Comparison of ENCODE assay signal across 8 cellular contexts in the genomic region with DNA sequence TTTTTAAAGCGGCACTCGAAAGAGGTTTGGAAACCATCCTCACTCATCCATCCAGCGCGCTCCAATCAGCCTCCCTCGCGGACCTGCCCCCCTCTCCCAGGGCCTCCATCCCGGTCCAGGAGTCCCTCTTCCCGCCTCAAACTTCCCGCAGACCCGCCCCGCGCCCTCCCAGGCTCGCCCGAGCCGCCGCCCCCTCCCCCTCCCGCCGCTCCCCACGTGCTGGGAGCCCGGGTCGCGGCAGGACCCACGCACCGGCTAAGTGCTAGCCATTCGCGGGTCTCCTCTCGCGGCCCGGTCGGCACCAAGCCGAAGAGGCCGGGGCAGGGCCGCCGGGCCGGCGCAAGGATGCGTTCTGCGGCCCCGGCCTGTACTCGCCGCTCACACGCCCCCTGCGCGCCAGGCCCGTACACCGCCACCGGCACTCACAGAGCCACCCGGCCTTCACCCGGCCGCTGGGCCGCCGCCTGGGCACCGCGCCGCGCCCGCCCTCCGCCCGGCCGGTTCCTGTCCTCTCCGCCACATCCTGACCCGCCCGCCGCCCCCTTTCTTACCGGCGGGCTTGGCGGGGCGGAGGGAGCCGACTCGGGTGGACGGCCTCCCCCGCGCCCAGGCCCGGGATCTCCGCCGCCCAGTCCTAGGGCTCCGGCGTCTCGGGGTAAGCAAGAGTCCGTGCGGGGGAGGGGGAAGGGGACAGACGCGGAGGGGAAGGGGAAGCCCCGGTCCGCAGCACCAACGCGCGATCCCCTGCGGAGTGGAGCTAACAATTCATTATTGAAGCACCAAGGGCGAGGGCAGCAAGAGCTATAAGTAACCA. TPM values are rescaled to one million over a fixed set of nuclear protein-coding genes. Genes with fewer than 3 reads are reported as not detected.
A peak's percentile ranks its signal among the peaks of the same experiment; 100 is the strongest.
DNase-seq lines count a peak whose midpoint lies in the region; ATAC-seq and TF ChIP-seq lines count a peak whose summit lies in the region.

No MANE protein-coding gene starts in this region.

- peak; percentile 79 for DNase-seq in ELR (ENCODE audit: low read depth)
- no peak for DNase-seq in Jurkat, Clone E6-1 (ENCODE audit: low read depth, low spot score)
- peak; percentile 55 for DNase-seq in T1000 (lab: John Stamatoyannopoulos, UW)
- peak; percentile 58 to 76 for DNase-seq in cardiac fibroblast (ENCODE audit: low read depth in 2 of 2)
- peak; percentile 60 for DNase-seq in iris pigment epithelial cell (ENCODE audit: low read depth)
- peak; percentile 15 for DNase-seq in smooth muscle cell of the brain vasculature (ENCODE audit: low read depth, low spot score)
- DNase-seq in NCI-H2107 treated with DMSO at 0.1 percent for 48 hours (lab: John Stamatoyannopoulos, UW; ENCODE audit: unreplicated experiment): no peak

- peak; percentile 28 for ATAC-seq in GM21717 (IDR thresholded peaks at IDR 0.05; ENCODE audit: unreplicated experiment)

- H3K4me3 ChIP-seq in Jurkat, Clone E6-1 (ENCODE audit: low read length): peak overlapping the region; percentile 94
- H3K4me3 ChIP-seq in cardiac fibroblast (replicated peaks in 1 of 2; ENCODE audit: low read depth in 2 of 2, low read length in 2 of 2): peak overlapping the region; percentile 93 to 96

- no peak for TF ChIP-seq CTCF in cardiac fibroblast (IDR thresholded peaks at IDR 0.05; ENCODE audit: low read depth, low read length)

RNA-seq across cellular contexts. Expression of gene CHD1, which starts 0.6 kb away (rescaled TPM):
- 67.4 TPM for polyA plus RNA-seq in Jurkat, Clone E6-1 (2012; ENCODE audit: insufficient read depth, insufficient read length)

Comparison
In these comparisons a context has a peak if more than half of its experiments do, and no peak if none do; other contexts are left out.
1. DNase-seq: peak in ELR (single experiment), T1000 (single experiment), cardiac fibroblast (2 of 2), iris pigment epithelial cell (single experiment) and smooth muscle cell of the brain vasculature (single experiment); none in Jurkat, Clone E6-1 (single experiment) and NCI-H2107 treated with DMSO at 0.1 percent for 48 hours (single experiment).